In genomic region chr1:180954766-180955165, GRCh38 we compare ENCODE assay signal across 11 cellular contexts. TPM values are rescaled to one million over a fixed set of nuclear protein-coding genes. Genes with fewer than 3 reads are reported as not detected.
A peak's percentile ranks its signal among the peaks of the same experiment; 100 is the strongest.
DNase-seq lines count a peak whose midpoint lies in the region; ATAC-seq and TF ChIP-seq lines count a peak whose summit lies in the region.
"Had no signal": no experiment of that assay in that cellular context is flagged by ENCODE, and none has a peak within 500 bp of the region (broad histone marks: within the 10 kb centered on the region; RNA-seq: fewer than 3 reads in every experiment).

No MANE protein-coding gene starts in this region.

- 54 to 55% (median 55%) methylated on average over 12 of the region's 12 CpGs for WGBS in ovary, 3 donors

- H3K27ac Mint-ChIP-seq in IgD-negative memory B cell: peak overlapping the region in 2 of 3 donors; percentile 7 to 9
- H3K27ac Mint-ChIP-seq in dendritic cell treated with granulocyte-macrophage colony-stimulating factor and Interleukin-4, amounts not matched to agents 40 ng/mL and 50 ng/mL, for 4 days: no peak overlapping the region
- no peak overlapping the region for H3K27ac Mint-ChIP-seq in progenitor cell of endocrine pancreas

- no peaks in the 10 kb centered on the region for H3K27me3 ChIP-seq in ovary

- H3K4me1 Mint-ChIP-seq in IgD-negative memory B cell: peaks cover 4 to 5% (median 5%) of the 10 kb centered on the region in 3 donors
- H3K4me1 Mint-ChIP-seq in dendritic cell treated with granulocyte-macrophage colony-stimulating factor and Interleukin-4, amounts not matched to agents 40 ng/mL and 50 ng/mL, for 4 days (ENCODE audit: low read depth): peaks cover 18% of the 10 kb centered on the region
- H3K4me1 Mint-ChIP-seq in progenitor cell of endocrine pancreas (ENCODE audit: low read depth): no peaks in the 10 kb centered on the region

- H3K27ac ChIP-seq in C4-2B: peak overlapping the region; percentile 79
- H3K27ac ChIP-seq in ovary: peak overlapping the region in 1 of 2 donors; percentile 62
- H3K27ac ChIP-seq: PC-9 had no signal

- TF ChIP-seq EP300 in ovary (IDR thresholded peaks at IDR 0.05): no peak

- no peaks in the 10 kb centered on the region for H3K9me3 ChIP-seq in ovary

- peaks cover 7% of the 10 kb centered on the region for H3K36me3 Mint-ChIP-seq in IgD-negative memory B cell
- peaks cover 58% of the 10 kb centered on the region for H3K36me3 Mint-ChIP-seq in dendritic cell treated with granulocyte-macrophage colony-stimulating factor and Interleukin-4, amounts not matched to agents 40 ng/mL and 50 ng/mL, for 4 days (ENCODE audit: low read depth)
- peaks cover 18% of the 10 kb centered on the region for H3K36me3 Mint-ChIP-seq in progenitor cell of endocrine pancreas (ENCODE audit: insufficient read depth)

- H3K36me3 ChIP-seq in ovary: no peaks in the 10 kb centered on the region

- no peak for TF ChIP-seq POLR2A in ovary (IDR thresholded peaks at IDR 0.05)

- H3K27me3 Mint-ChIP-seq in IgD-negative memory B cell: no peaks in the 10 kb centered on the region
- H3K27me3 Mint-ChIP-seq in dendritic cell treated with granulocyte-macrophage colony-stimulating factor and Interleukin-4, amounts not matched to agents 40 ng/mL and 50 ng/mL, for 4 days: peaks cover 5% of the 10 kb centered on the region
- no peaks in the 10 kb centered on the region for H3K27me3 Mint-ChIP-seq in progenitor cell of endocrine pancreas

- H3K4me3 ChIP-seq in ovary: peak overlapping the region; percentile 68
- H3K4me3 ChIP-seq: PC-9 had no signal

- H3K4me3 Mint-ChIP-seq in IgD-negative memory B cell (peak overlapping the region; percentile 65 to 91 (median 84)), progenitor cell of endocrine pancreas (ENCODE audit: low read depth) (no peak overlapping the region)
- peak overlapping the region; percentile 55 for H3K4me3 Mint-ChIP-seq in dendritic cell treated with granulocyte-macrophage colony-stimulating factor and Interleukin-4, amounts not matched to agents 40 ng/mL and 50 ng/mL, for 4 days

- H3K9me3 Mint-ChIP-seq in IgD-negative memory B cell: no peaks in the 10 kb centered on the region
- no peaks in the 10 kb centered on the region for H3K9me3 Mint-ChIP-seq in dendritic cell treated with granulocyte-macrophage colony-stimulating factor and Interleukin-4, amounts not matched to agents 40 ng/mL and 50 ng/mL, for 4 days
- no peaks in the 10 kb centered on the region for H3K9me3 Mint-ChIP-seq in progenitor cell of endocrine pancreas (ENCODE audit: low read depth)

- intact Hi-C loops in dendritic cell treated with granulocyte-macrophage colony-stimulating factor and Interleukin-4, amounts not matched to agents 40 ng/mL and 50 ng/mL, for 4 days (cut with micrococcal nuclease): no loop called here
- intact Hi-C loops in ovary (cut with DNase I): no loop called here

- peaks cover 4% of the 10 kb centered on the region for H3K4me1 ChIP-seq in ovary (ENCODE audit: insufficient read depth)

- TF ChIP-seq CTCF in C4-2B (conservative IDR thresholded peaks at IDR 0.05) (no peak), ovary (IDR thresholded peaks at IDR 0.05) (no peak), progenitor cell of endocrine pancreas (IDR thresholded peaks at IDR 0.05; ENCODE audit: unreplicated experiment) (no peak)

- DNase-seq in ovary (no peak), progenitor cell of endocrine pancreas (ENCODE audit: low spot score, unreplicated experiment) (no peak), NCI-H2196 treated with DMSO at 0.1 percent for 48 hours (lab: John Stamatoyannopoulos, UW; ENCODE audit: unreplicated experiment) (no peak), GM19240 (ENCODE audit: insufficient read length, low spot score) (no peak)
- DNase-seq: DND-41, NCI-H1694 treated with DMSO at 0.1 percent for 48 hours had no signal

- no peak for ATAC-seq in HG03280 (IDR thresholded peaks at IDR 0.05; ENCODE audit: unreplicated experiment)

RNA-seq across cellular contexts. Expression of gene KIAA1614, which starts 42.1 kb away (rescaled TPM):
- polyA plus RNA-seq in IgD-negative memory B cell: not detected
- total RNA-seq in ovary: 10 to 100 TPM in 4 of 7 donors, 1 to 10 TPM in 3; 2.4 to 15.1 (median 11.4) TPM
- 10 to 100 TPM in 1 of 2 donors, 1 to 10 TPM in 1; 1.1 to 10.5 TPM for polyA plus RNA-seq in ovary
- 2.1 and 2.5 TPM in 2 replicates for total RNA-seq in progenitor cell of endocrine pancreas

Comparison
In these comparisons a context has a peak if more than half of its experiments do, and no peak if none do; other contexts are left out.
1. H3K27ac Mint-ChIP-seq: peak in IgD-negative memory B cell (2 of 3); none in dendritic cell treated with granulocyte-macrophage colony-stimulating factor and Interleukin-4, amounts not matched to agents 40 ng/mL and 50 ng/mL, for 4 days (single experiment) and progenitor cell of endocrine pancreas (single experiment).